1 cellular context compared by ENCODE assay signal in the genomic region with DNA sequence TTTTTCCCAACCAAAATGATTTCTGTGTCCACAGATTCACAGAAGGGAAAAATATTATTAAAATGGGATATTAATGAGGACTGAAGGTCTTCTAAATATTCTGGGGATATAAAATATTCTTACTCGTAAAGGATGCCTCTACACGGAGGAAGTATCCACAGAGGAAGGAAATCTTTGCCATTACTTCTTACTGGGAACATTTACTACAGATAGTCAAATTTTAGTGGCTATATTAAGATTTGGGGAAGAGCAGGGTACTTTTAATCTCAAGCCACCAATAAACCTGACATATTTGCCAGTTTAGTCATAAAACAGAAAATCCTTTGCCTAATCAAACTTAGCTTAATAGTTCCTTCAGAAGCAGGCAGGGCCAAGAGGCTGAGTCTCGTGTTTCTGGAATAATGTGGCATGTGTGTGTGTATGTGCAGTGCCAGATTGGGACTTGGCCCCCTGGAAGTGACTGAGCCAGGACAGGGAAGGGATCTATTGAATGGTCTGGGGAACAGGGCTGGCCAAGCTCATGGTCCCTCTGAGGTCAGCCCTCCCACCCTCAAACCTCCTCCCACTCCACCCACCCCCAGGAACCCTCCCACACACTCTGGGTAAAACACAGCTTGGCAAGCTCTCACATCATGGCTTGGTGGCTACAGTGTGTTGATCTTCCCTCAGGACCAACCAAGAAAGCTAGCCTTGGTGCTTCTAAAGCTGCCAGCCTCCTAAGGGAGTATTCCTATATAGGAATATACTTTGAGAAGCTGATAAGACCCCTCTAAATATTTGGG.
TF ChIP-seq lines count a peak whose summit lies in the region.

No MANE protein-coding gene starts in this region.

TF ChIP-seq in K562, 482 proteins besides CTCF, POLR2A, EP300 and RAD21 (continued from another document):
- TF ChIP-seq, protein P1, sequence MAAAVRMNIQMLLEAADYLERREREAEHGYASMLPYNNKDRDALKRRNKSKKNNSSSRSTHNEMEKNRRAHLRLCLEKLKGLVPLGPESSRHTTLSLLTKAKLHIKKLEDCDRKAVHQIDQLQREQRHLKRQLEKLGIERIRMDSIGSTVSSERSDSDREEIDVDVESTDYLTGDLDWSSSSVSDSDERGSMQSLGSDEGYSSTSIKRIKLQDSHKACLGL (CRISPR knock-in tag; IDR thresholded peaks at IDR 0.05; ENCODE audit: borderline replicate concordance, poor library complexity, severe bottlenecking): no peak
- no peak for TF ChIP-seq SRSF1 (IDR thresholded peaks at IDR 0.05; ENCODE audit: low read depth, low read length)
- TF ChIP-seq DACH1 (IDR thresholded peaks at IDR 0.05; ENCODE audit: partially characterized antibody): no peak
- no peak for TF ChIP-seq HNRNPH1 (optimal IDR thresholded peaks at IDR 0.05; ENCODE audit: low read depth, low read length)
- TF ChIP-seq KLF1 (tag; IDR thresholded peaks at IDR 0.05): no peak
- TF ChIP-seq PYGO2 (tag; IDR thresholded peaks at IDR 0.05): no peak
- no peak for TF ChIP-seq GTF2F1 (IDR thresholded peaks at IDR 0.05; ENCODE audit: low read depth, low read length)
- TF ChIP-seq ZNF253 (CRISPR knock-in tag; conservative IDR thresholded peaks at IDR 0.05): no peak
- no peak for TF ChIP-seq ZNF77 (CRISPR knock-in tag; IDR thresholded peaks at IDR 0.05)
- TF ChIP-seq STAT5B (CRISPR knock-in tag; IDR thresholded peaks at IDR 0.05): no peak
- TF ChIP-seq, protein P2, sequence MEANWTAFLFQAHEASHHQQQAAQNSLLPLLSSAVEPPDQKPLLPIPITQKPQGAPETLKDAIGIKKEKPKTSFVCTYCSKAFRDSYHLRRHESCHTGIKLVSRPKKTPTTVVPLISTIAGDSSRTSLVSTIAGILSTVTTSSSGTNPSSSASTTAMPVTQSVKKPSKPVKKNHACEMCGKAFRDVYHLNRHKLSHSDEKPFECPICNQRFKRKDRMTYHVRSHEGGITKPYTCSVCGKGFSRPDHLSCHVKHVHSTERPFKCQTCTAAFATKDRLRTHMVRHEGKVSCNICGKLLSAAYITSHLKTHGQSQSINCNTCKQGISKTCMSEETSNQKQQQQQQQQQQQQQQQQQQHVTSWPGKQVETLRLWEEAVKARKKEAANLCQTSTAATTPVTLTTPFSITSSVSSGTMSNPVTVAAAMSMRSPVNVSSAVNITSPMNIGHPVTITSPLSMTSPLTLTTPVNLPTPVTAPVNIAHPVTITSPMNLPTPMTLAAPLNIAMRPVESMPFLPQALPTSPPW (CRISPR knock-in tag; IDR thresholded peaks at IDR 0.05): peak; percentile 70
- no peak for TF ChIP-seq MAFG (tag; conservative IDR thresholded peaks at IDR 0.05)
- TF ChIP-seq SUPT5H (IDR thresholded peaks at IDR 0.05): 0 out of 2 replicates have a peak, but pooled peaks have one; percentile 25
- no peak for TF ChIP-seq NR2C2 (CRISPR knock-in tag; IDR thresholded peaks at IDR 0.05)
- 0 out of 2 replicates have a peak, but pooled peaks have one; percentile 33 for TF ChIP-seq NR2C2 (tag; IDR thresholded peaks at IDR 0.05)
- TF ChIP-seq PHTF2 (CRISPR knock-in tag; IDR thresholded peaks at IDR 0.05): no peak
- no peak for TF ChIP-seq SMAD4 (CRISPR knock-in tag; conservative IDR thresholded peaks at IDR 0.05)
- no peak; the same call in 1 of the 2 replicates for TF ChIP-seq MYC (IDR thresholded peaks at IDR 0.05; ENCODE audit: low read depth, low read length)
- no peak for TF ChIP-seq MYC (CRISPR knock-in tag; IDR thresholded peaks at IDR 0.05; ENCODE audit: borderline replicate concordance, low read depth)
- no peak for TF ChIP-seq CBFA2T3 (IDR thresholded peaks at IDR 0.05)
- no peak for TF ChIP-seq ZNF23 (CRISPR knock-in tag; IDR thresholded peaks at IDR 0.05)
- peak; percentile 72 for TF ChIP-seq KLF16 (IDR thresholded peaks at IDR 0.05)
- TF ChIP-seq POLR2H (tag; IDR thresholded peaks at IDR 0.05; ENCODE audit: low read depth): peak; percentile 59; the same call in 1 of the 2 replicates
- TF ChIP-seq ZNF12 (CRISPR knock-in tag; IDR thresholded peaks at IDR 0.05): no peak
- peak; percentile 99 for TF ChIP-seq EGR1 (conservative IDR thresholded peaks at IDR 0.05)
- TF ChIP-seq PTTG1 (tag; IDR thresholded peaks at IDR 0.05; ENCODE audit: low read depth): no peak
- TF ChIP-seq, protein P3, sequence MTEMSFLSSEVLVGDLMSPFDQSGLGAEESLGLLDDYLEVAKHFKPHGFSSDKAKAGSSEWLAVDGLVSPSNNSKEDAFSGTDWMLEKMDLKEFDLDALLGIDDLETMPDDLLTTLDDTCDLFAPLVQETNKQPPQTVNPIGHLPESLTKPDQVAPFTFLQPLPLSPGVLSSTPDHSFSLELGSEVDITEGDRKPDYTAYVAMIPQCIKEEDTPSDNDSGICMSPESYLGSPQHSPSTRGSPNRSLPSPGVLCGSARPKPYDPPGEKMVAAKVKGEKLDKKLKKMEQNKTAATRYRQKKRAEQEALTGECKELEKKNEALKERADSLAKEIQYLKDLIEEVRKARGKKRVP (CRISPR knock-in tag; IDR thresholded peaks at IDR 0.05): no peak
- TF ChIP-seq, protein P4, sequence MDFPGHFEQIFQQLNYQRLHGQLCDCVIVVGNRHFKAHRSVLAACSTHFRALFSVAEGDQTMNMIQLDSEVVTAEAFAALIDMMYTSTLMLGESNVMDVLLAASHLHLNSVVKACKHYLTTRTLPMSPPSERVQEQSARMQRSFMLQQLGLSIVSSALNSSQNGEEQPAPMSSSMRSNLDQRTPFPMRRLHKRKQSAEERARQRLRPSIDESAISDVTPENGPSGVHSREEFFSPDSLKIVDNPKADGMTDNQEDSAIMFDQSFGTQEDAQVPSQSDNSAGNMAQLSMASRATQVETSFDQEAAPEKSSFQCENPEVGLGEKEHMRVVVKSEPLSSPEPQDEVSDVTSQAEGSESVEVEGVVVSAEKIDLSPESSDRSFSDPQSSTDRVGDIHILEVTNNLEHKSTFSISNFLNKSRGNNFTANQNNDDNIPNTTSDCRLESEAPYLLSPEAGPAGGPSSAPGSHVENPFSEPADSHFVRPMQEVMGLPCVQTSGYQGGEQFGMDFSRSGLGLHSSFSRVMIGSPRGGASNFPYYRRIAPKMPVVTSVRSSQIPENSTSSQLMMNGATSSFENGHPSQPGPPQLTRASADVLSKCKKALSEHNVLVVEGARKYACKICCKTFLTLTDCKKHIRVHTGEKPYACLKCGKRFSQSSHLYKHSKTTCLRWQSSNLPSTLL (IDR thresholded peaks at IDR 0.05): no peak
- no peak for TF ChIP-seq SREBF1 (IDR thresholded peaks at IDR 0.05; ENCODE audit: borderline replicate concordance, low read depth, low read length)
